Comparison of ENCODE assay signal across 8 cellular contexts in the genomic region with DNA sequence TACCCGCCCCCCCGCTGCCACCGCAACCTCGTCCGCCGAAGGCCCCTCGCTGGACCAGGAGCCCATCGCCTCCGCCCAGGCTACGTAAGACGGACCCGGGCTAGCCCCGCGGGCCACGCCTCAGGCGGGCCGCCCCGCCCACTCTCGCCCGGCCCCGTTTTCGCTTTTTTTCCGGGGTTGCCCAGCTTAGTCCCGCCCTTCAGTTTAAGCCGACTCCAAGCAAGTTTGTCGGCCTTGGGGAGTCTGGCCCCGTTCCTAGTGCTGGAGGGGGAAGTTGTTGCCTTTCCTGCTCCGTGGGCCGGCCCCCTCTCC. TPM values are rescaled to one million over a fixed set of nuclear protein-coding genes. Genes with fewer than 3 reads are reported as not detected.
DNase-seq lines count a peak whose midpoint lies in the region; ATAC-seq and TF ChIP-seq lines count a peak whose summit lies in the region.

No MANE protein-coding gene starts in this region.

- H3K9me3 Mint-ChIP-seq in brain: no peaks in the 10 kb centered on the region

- H3K36me3 Mint-ChIP-seq in brain: peaks cover 13% of the 10 kb centered on the region

- DNase-seq in GM13976 (ENCODE audit: low spot score) (peak; percentile 91), NCI-H2107 (lab: John Stamatoyannopoulos, UW) (peak; percentile 56), UCSD-AML1 (lab: John Stamatoyannopoulos, UW; ENCODE audit: unreplicated experiment) (peak; percentile 88)

- H3K4me3 Mint-ChIP-seq in brain: peak overlapping the region; percentile 85 to 90 (median 86)

- in situ Hi-C loops in GM13976 (cut with MboI; ENCODE audit: low sequenced_read_pairs, unreplicated experiment): no loop called here

- H3K27me3 ChIP-seq in iPS-18a (ENCODE audit: control insufficient read depth, insufficient read depth, low read length) (peaks cover 16% of the 10 kb centered on the region), skeletal muscle tissue (ENCODE audit: control insufficient read depth in 3 of 3, insufficient read depth in 3 of 3, low read length in 3 of 3) (no peaks in the 10 kb centered on the region)

- H3K4me3 ChIP-seq in iPS-18a (ENCODE audit: low read length): peak overlapping the region; percentile 97
- peak overlapping the region; percentile 88 to 93 (median 92) for H3K4me3 ChIP-seq in skeletal muscle tissue (ENCODE audit: low read length in 3 of 3)

- ATAC-seq in HG02870 (IDR thresholded peaks at IDR 0.05; ENCODE audit: unreplicated experiment) (peak; percentile 38), GM18861 (IDR thresholded peaks at IDR 0.05; ENCODE audit: unreplicated experiment) (no peak)

- H3K36me3 ChIP-seq in iPS-18a (ENCODE audit: control insufficient read depth, low read depth, low read length): peaks cover 8% of the 10 kb centered on the region
- peaks cover 1 to 9% (median 7%) of the 10 kb centered on the region in 3 donors for H3K36me3 ChIP-seq in skeletal muscle tissue (ENCODE audit: control insufficient read depth in 3 of 3, insufficient read depth in 3 of 3, low read length in 3 of 3)

- TF ChIP-seq CTCF in GM13976 (IDR thresholded peaks at IDR 0.05; ENCODE audit: borderline replicate concordance, control extremely low read depth, extremely low read depth, insufficient read depth, missing control alignments) (no peak), brain (conservative IDR thresholded peaks at IDR 0.05) (no peak)

- peak overlapping the region in 4 of 5 experiments; percentile 64 to 86 (median 76) for H3K27ac Mint-ChIP-seq in brain

- H3K27ac ChIP-seq in iPS-18a (ENCODE audit: low read length): no peak overlapping the region
- peak overlapping the region; percentile 89 for H3K27ac ChIP-seq in skeletal muscle tissue (ENCODE audit: low read depth, low read length)

- no peaks in the 10 kb centered on the region for H3K9me3 ChIP-seq in iPS-18a (ENCODE audit: control insufficient read depth, low read depth, low read length)
- H3K9me3 ChIP-seq in skeletal muscle tissue (ENCODE audit: control insufficient read depth in 3 of 3, low read length in 3 of 3): no peaks in the 10 kb centered on the region

- peaks cover 8% of the 10 kb centered on the region for H3K27me3 Mint-ChIP-seq in brain

- H3K4me1 ChIP-seq in iPS-18a (ENCODE audit: control insufficient read depth, low read depth, low read length): peaks cover 21% of the 10 kb centered on the region
- peaks cover 32 to 51% (median 35%) of the 10 kb centered on the region in 3 donors for H3K4me1 ChIP-seq in skeletal muscle tissue (ENCODE audit: control insufficient read depth in 3 of 3, insufficient read depth in 3 of 3, low read length in 3 of 3)

- peaks cover 50% of the 10 kb centered on the region for H3K4me1 Mint-ChIP-seq in brain

- peak overlapping the region; percentile 69 for H3K9ac ChIP-seq in iPS-18a (ENCODE audit: low read length)
- peak overlapping the region; percentile 80 to 87 (median 86) for H3K9ac ChIP-seq in skeletal muscle tissue (ENCODE audit: low read depth in 1 of 3, low read length in 3 of 3)

RNA-seq across cellular contexts. Expression of a gene that starts 3.0 kb away (rescaled TPM):
- polyA plus RNA-seq in brain (ENCODE audit: insufficient read depth, low read depth, low replicate concordance): 80.5 TPM
- 9.4 TPM for total RNA-seq in skeletal muscle tissue

RNA-seq across cellular contexts. Expression of a gene that starts 15.0 kb away (rescaled TPM):
- 292 TPM for polyA plus RNA-seq in brain (ENCODE audit: insufficient read depth, low read depth, low replicate concordance)
- total RNA-seq in skeletal muscle tissue: 69.4 TPM

RNA-seq across cellular contexts. Expression of a gene that starts 22.4 kb away (rescaled TPM):
- polyA plus RNA-seq in brain (ENCODE audit: insufficient read depth, low read depth, low replicate concordance): 0.17 TPM
- not detected for total RNA-seq in skeletal muscle tissue

RNA-seq across cellular contexts. Expression of a gene that starts 46.4 kb away (rescaled TPM):
- polyA plus RNA-seq in brain (ENCODE audit: insufficient read depth, low read depth, low replicate concordance): 22.3 TPM
- total RNA-seq in skeletal muscle tissue: 1.0 TPM

RNA-seq across cellular contexts. Expression of a gene that starts 50.4 kb away (rescaled TPM):
- 29.7 TPM for polyA plus RNA-seq in brain (ENCODE audit: insufficient read depth, low read depth, low replicate concordance)
- total RNA-seq in skeletal muscle tissue: 23.5 TPM
